Comparison of ENCODE assay signal across 14 cellular contexts in the genomic region with DNA sequence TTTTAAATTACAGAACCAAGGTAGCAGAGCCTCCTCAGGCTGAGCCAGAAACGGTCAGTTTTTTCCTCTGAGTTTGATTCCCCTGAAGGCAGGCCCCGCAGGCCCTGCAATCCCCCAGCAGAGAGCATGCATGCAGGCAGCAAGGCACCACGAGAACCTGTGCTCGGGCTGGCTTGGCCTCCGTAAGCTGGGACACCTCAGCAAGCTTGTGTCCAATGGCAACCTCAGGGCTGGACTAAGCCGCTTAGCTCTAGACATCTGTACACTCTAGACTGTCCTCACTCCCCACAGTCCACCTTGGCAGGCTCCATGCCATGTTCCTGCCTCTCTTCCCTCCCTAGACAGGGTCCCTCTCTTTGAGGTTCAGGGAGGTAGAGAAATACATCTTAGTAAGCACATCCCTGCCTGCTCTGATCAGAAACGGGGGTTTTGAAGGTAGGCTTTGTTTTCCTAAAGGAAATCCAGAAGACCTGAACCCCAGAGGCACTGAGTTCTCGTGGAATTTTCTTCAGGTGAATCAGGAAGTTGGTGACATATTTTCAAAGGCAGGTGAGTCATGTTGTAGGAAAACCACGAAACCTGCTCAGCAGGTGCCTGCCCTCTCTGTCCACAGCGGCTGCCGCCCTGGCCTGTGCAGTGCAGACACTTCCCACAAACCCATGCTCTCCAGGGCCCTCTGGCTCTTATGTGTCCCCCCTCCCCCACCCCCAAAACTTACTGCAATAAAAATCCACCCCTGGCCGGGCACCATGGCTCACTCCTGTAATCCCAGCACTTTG. TPM values are rescaled to one million over a fixed set of nuclear protein-coding genes. Genes with fewer than 3 reads are reported as not detected.
DNase-seq lines count a peak whose midpoint lies in the region; ATAC-seq, FAIRE-seq and TF ChIP-seq lines count a peak whose summit lies in the region.
"Had no signal": no experiment of that assay in that cellular context is flagged by ENCODE, and none has a peak within 500 bp of the region (broad histone marks: within the 10 kb centered on the region; RNA-seq: fewer than 3 reads in every experiment).

No MANE protein-coding gene starts in this region.

- peaks cover 16 to 35% of the 10 kb centered on the region in 2 donors for H3K36me3 ChIP-seq in kidney (ENCODE audit: control insufficient read depth in 1 of 2, insufficient read depth in 2 of 2, low read length in 2 of 2)

- no peak for DNase-seq in activated naive CD4-positive, alpha-beta T cell treated with anti-CD3 and anti-CD28 coated beads for 36 hours
- DNase-seq in activated naive CD4-positive, alpha-beta T cell treated with Interleukin-2 at 50 U/mL for 16 hours: no peak
- peak; percentile 84 for DNase-seq in RWPE1 (ENCODE audit: low spot score)
- DNase-seq in kidney: peak; percentile 92
- DNase-seq in ureter (ENCODE audit: low spot score): peak; percentile 80
- no peak for DNase-seq in foreskin fibroblast
- DNase-seq in MV-4-11 (lab: John Stamatoyannopoulos, UW): no peak
- DNase-seq: NCI-H2171 treated with DMSO at 0.1 percent for 48 hours; stimulated activated naive B cell treated with anti-CD40 and anti-IgM and Interleukin-4, amounts not matched to agents 10 μg/mL and 1 μg/mL and 100 μg/mL, for 72 hours had no signal

- intact Hi-C loops in activated naive CD4-positive, alpha-beta T cell treated with anti-CD3 and anti-CD28 coated beads for 36 hours (cut with micrococcal nuclease): no loop called here
- intact Hi-C loops in kidney (cut with DNase I): no loop called here

- no peak overlapping the region for H3K4me3 ChIP-seq in kidney (ENCODE audit: low read length in 2 of 2)
- no peak overlapping the region for H3K4me3 ChIP-seq in foreskin fibroblast (ENCODE audit: low read depth in 1 of 2, low read length in 2 of 2)
- H3K4me3 ChIP-seq: GM12878 had no signal

- peaks cover 56% of the 10 kb centered on the region for H3K4me1 Mint-ChIP-seq in activated naive CD4-positive, alpha-beta T cell treated with anti-CD3 and anti-CD28 coated beads for 36 hours (ENCODE audit: low read depth)

- FAIRE-seq in kidney (lab: Jason Lieb, UNC): no peak
- FAIRE-seq: endometrium, GM12878 had no signal

- peaks cover 6% of the 10 kb centered on the region for H3K36me3 Mint-ChIP-seq in activated naive CD4-positive, alpha-beta T cell treated with anti-CD3 and anti-CD28 coated beads for 36 hours (ENCODE audit: low read depth)

- no peak for ATAC-seq in GM19023 (IDR thresholded peaks at IDR 0.05; ENCODE audit: unreplicated experiment)
- ATAC-seq: GM12878; left lobe of liver; stimulated activated naive B cell treated with anti-CD40 and anti-IgM and Interleukin-4, amounts not matched to agents 10 μg/mL and 1 μg/mL and 100 μg/mL, for 72 hours had no signal

- peaks cover 33 to 38% of the 10 kb centered on the region in 2 donors for H3K4me1 ChIP-seq in kidney (ENCODE audit: control insufficient read depth in 1 of 2, insufficient read depth in 1 of 2, low read depth in 1 of 2, low read length in 2 of 2)

- CTCF ChIA-PET in activated naive CD4-positive, alpha-beta T cell treated with anti-CD3 and anti-CD28 coated beads for 36 hours (lab: Charles Lee): interaction anchor here (1.3 kb wide), 1 partner anchor 9 kb away, joined by 3 read pairs; no protein-coding TSS in a partner anchor
- CTCF ChIA-PET in RWPE1 (lab: Yijun Ruan, JAX): interaction anchor here (0.6 to 2.3 kb wide), 3 partner anchors 15 to 400 kb away, joined by 3 to 10 read pairs (median 4); no protein-coding TSS in a partner anchor

- no peaks in the 10 kb centered on the region for H3K9me3 Mint-ChIP-seq in activated naive CD4-positive, alpha-beta T cell treated with anti-CD3 and anti-CD28 coated beads for 36 hours
- H3K9me3 Mint-ChIP-seq: stimulated activated naive B cell treated with anti-CD40 and anti-IgM and Interleukin-4, amounts not matched to agents 10 μg/mL and 1 μg/mL and 100 μg/mL, for 72 hours had no signal

- no peak overlapping the region for H3K9ac ChIP-seq in kidney (ENCODE audit: low read length in 2 of 2)

- no peak overlapping the region for H3K4me3 Mint-ChIP-seq in activated naive CD4-positive, alpha-beta T cell treated with anti-CD3 and anti-CD28 coated beads for 36 hours
- H3K4me3 Mint-ChIP-seq: stimulated activated naive B cell treated with anti-CD40 and anti-IgM and Interleukin-4, amounts not matched to agents 10 μg/mL and 1 μg/mL and 100 μg/mL, for 72 hours had no signal

- H3K9me3 ChIP-seq in kidney (ENCODE audit: control insufficient read depth in 1 of 2, low read length in 2 of 2): no peaks in the 10 kb centered on the region

- H3K27ac ChIP-seq in RWPE1 (peak overlapping the region; percentile 26), kidney (ENCODE audit: low read depth in 2 of 2, low read length in 2 of 2) (peak overlapping the region; percentile 27 to 83)

- H3K27me3 Mint-ChIP-seq in activated naive CD4-positive, alpha-beta T cell treated with anti-CD3 and anti-CD28 coated beads for 36 hours (ENCODE audit: low read depth): no peaks in the 10 kb centered on the region
- H3K27me3 Mint-ChIP-seq: stimulated activated naive B cell treated with anti-CD40 and anti-IgM and Interleukin-4, amounts not matched to agents 10 μg/mL and 1 μg/mL and 100 μg/mL, for 72 hours had no signal

- TF ChIP-seq CTCF in RWPE1 (conservative IDR thresholded peaks at IDR 0.05; ENCODE audit: low read depth) (no peak), kidney (IDR thresholded peaks at IDR 0.05; ENCODE audit: borderline replicate concordance, extremely low read depth, insufficient read depth) (no peak), foreskin fibroblast (IDR thresholded peaks at IDR 0.05; ENCODE audit: low read depth, low read length) (no peak)

- peak overlapping the region; percentile 16 for H3K27ac Mint-ChIP-seq in activated naive CD4-positive, alpha-beta T cell treated with anti-CD3 and anti-CD28 coated beads for 36 hours
- H3K27ac Mint-ChIP-seq: stimulated activated naive B cell treated with anti-CD40 and anti-IgM and Interleukin-4, amounts not matched to agents 10 μg/mL and 1 μg/mL and 100 μg/mL, for 72 hours had no signal

- POLR2A ChIA-PET in RWPE1 (lab: Yijun Ruan, JAX; ENCODE audit: low non-redundant PET): no interaction called here

RNA-seq across cellular contexts. Expression of gene TMEM63A, which starts 6.9 kb away (rescaled TPM):
- total RNA-seq in activated naive CD4-positive, alpha-beta T cell treated with anti-CD3 and anti-CD28 coated beads for 36 hours: 10 to 100 TPM; 34.3 to 34.7 TPM
- total RNA-seq in kidney (159 TPM), ureter (191 TPM)
- 25.5 TPM for polyA plus RNA-seq in kidney (ENCODE audit: insufficient read depth, low read depth, low replicate concordance)

RNA-seq across cellular contexts. Expression of gene LEFTY1, which starts 13.7 kb away (rescaled TPM):
- total RNA-seq in activated naive CD4-positive, alpha-beta T cell treated with anti-CD3 and anti-CD28 coated beads for 36 hours: under 1 TPM in 1 of 2 experiments, not detected in 1; 0.22 TPM
- 8.6 TPM for total RNA-seq in kidney
- 0.41 TPM for polyA plus RNA-seq in kidney (ENCODE audit: insufficient read depth, low read depth, low replicate concordance)
- total RNA-seq in ureter: 0.60 TPM
- total RNA-seq: T-helper 2 cell treated with Interferon-gamma antibody and Interleukin-4, amounts not matched to agents 100 ng/mL and 5 ng/mL, for 36 hours had no signal

RNA-seq across cellular contexts. Expression of gene PYCR2, which starts 48.8 kb away (rescaled TPM):
- total RNA-seq in activated naive CD4-positive, alpha-beta T cell treated with anti-CD3 and anti-CD28 coated beads for 36 hours: 100 to 1,000 TPM; 143 to 149 TPM
- total RNA-seq in kidney (79.3 TPM), ureter (106 TPM)
- 72.4 TPM for polyA plus RNA-seq in kidney (ENCODE audit: insufficient read depth, low read depth, low replicate concordance)

Comparison
In these comparisons a context has a peak if more than half of its experiments do, and no peak if none do; other contexts are left out.
1. DNase-seq: peak in RWPE1 (single experiment), kidney (single experiment) and ureter (single experiment); none in activated naive CD4-positive, alpha-beta T cell treated with anti-CD3 and anti-CD28 coated beads for 36 hours (single experiment), activated naive CD4-positive, alpha-beta T cell treated with Interleukin-2 at 50 U/mL for 16 hours (single experiment), foreskin fibroblast (0 of 2) and MV-4-11 (single experiment).